In the genomic region with DNA sequence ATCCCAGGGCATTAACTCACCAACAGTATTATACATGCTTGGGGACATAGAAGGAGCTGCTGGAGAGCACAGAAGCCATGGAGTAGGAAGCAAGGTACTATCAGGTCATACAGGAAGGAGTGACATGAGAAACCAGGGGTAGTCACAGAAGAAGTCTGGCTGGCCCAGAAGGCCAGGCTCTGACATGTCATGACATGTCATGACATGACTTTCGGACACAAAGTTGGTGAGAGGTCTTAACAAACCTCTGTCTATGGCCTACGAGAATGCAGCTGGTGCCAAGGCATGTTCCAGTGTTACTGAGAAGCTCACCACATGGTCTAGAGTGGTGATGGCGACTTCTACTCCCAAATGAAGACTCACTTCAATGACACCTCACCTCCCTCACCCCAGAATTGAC, we compare ENCODE assay signal across 23 cellular contexts. TPM values are rescaled to one million over a fixed set of nuclear protein-coding genes. Genes with fewer than 3 reads are reported as not detected.
DNase-seq lines count a peak whose midpoint lies in the region; ATAC-seq, FAIRE-seq and TF ChIP-seq lines count a peak whose summit lies in the region.
"Had no signal": no experiment of that assay in that cellular context is flagged by ENCODE, and none has a peak within 500 bp of the region (broad histone marks: within the 10 kb centered on the region; RNA-seq: fewer than 3 reads in every experiment).

No MANE protein-coding gene starts in this region.

- H3K9ac ChIP-seq in K562 (ENCODE audit: insufficient read depth in 1 of 2, low read depth in 2 of 2, low read length in 2 of 2) (no peak overlapping the region), trophoblast cell (ENCODE audit: low read length) (no peak overlapping the region)

- no peak for TF ChIP-seq POLR2A in K562 (conservative IDR thresholded peaks at IDR 0.05)

- H4K20me1 ChIP-seq in K562 (replicated peaks; ENCODE audit: control insufficient read depth, insufficient read depth, low read length), result no peaks in the 10 kb centered on the region

- H3K79me2 ChIP-seq in K562 (ENCODE audit: control insufficient read depth, insufficient read depth, low read length) (peaks cover 16% of the 10 kb centered on the region), trophoblast cell (ENCODE audit: control insufficient read depth, insufficient read depth, low read length, poor library complexity) (peaks cover 9% of the 10 kb centered on the region)

- H2AFZ ChIP-seq in K562 (ENCODE audit: low read depth, low read length), result no peak overlapping the region
- no peak overlapping the region for H2AFZ ChIP-seq in trophoblast cell (ENCODE audit: insufficient read depth, low read length, poor library complexity)

- CTCF ChIA-PET in K562 (lab: Yijun Ruan, JAX; ENCODE audit: low intra/inter-chr PET ratio), result no interaction called here

- no peak overlapping the region for H4K12ac ChIP-seq in trophoblast cell (ENCODE audit: low read depth, low read length)

- H3K79me1 ChIP-seq in trophoblast cell (ENCODE audit: low read length), result peaks cover 11% of the 10 kb centered on the region

- no peak for TF ChIP-seq EP300 in K562 (IDR thresholded peaks at IDR 0.05; ENCODE audit: low read length)

- H3K9me3 ChIP-seq in K562 (replicated peaks; ENCODE audit: control insufficient read depth, insufficient read depth, low read depth, low read length), result no peaks in the 10 kb centered on the region
- peaks cover 2% of the 10 kb centered on the region for H3K9me3 ChIP-seq in trophoblast cell (ENCODE audit: insufficient read depth, low read depth, low read length)

- POLR2A ChIA-PET in K562 (lab: Yijun Ruan, JAX), result interaction anchor here (0.6 kb wide), 1 partner anchor 52 kb away, joined by 3 read pairs; no protein-coding TSS in a partner anchor

- peaks cover 5% of the 10 kb centered on the region for H3K36me3 Mint-ChIP-seq in activated naive CD8-positive, alpha-beta T cell treated with anti-CD3 and anti-CD28 coated beads for 36 hours
- H3K36me3 Mint-ChIP-seq: CD4-positive, alpha-beta memory T cell had no signal

- ATAC-seq in K562, result no peak
- ATAC-seq in esophagus mucosa, result peak; percentile 46
- no peak for ATAC-seq in GM21825 (IDR thresholded peaks at IDR 0.05; ENCODE audit: unreplicated experiment)
- ATAC-seq in HG02852 (IDR thresholded peaks at IDR 0.05; ENCODE audit: unreplicated experiment), result no peak
- ATAC-seq: A549 had no signal

- no peaks in the 10 kb centered on the region for H3K36me3 ChIP-seq in K562 (ENCODE audit: control insufficient read depth, insufficient read depth, low read length)
- H3K36me3 ChIP-seq in bronchial epithelial cell (ENCODE audit: control insufficient read depth, insufficient read depth, low read length), result no peaks in the 10 kb centered on the region
- H3K36me3 ChIP-seq in trophoblast cell (ENCODE audit: control insufficient read depth in 1 of 2, insufficient read depth in 2 of 2, low read length in 2 of 2), result no peaks in the 10 kb centered on the region

- H3K9me1 ChIP-seq in K562 (ENCODE audit: control insufficient read depth, insufficient read depth, low read length), result no peaks in the 10 kb centered on the region

- H3K4me3 ChIP-seq in K562 (no peak overlapping the region), bronchial epithelial cell (ENCODE audit: low read depth, low read length) (no peak overlapping the region), trophoblast cell (ENCODE audit: low read depth, low read length) (no peak overlapping the region)
- H3K4me3 ChIP-seq: A549 had no signal

- H4K8ac ChIP-seq in trophoblast cell (ENCODE audit: low read depth, low read length), result no peak overlapping the region

- H3K4me1 Mint-ChIP-seq in activated naive CD8-positive, alpha-beta T cell treated with anti-CD3 and anti-CD28 coated beads for 36 hours, result peaks cover 18% of the 10 kb centered on the region

- no peak overlapping the region for H3K27ac Mint-ChIP-seq in activated naive CD8-positive, alpha-beta T cell treated with anti-CD3 and anti-CD28 coated beads for 36 hours

- no peak for DNase-seq in K562 (ENCODE audit: extremely low read depth in 1 of 4, low spot score in 3 of 4)
- peak; percentile 59 for DNase-seq in bronchial epithelial cell (ENCODE audit: low read depth)
- no peak for DNase-seq in trophoblast cell
- DNase-seq in activated naive CD8-positive, alpha-beta T cell treated with anti-CD3 and anti-CD28 coated beads for 36 hours, result no peak
- DNase-seq: 8988T; ACHN; AML-193; C1 segment of cervical spinal cord; Calu3; CD4-positive, alpha-beta memory T cell; COR-L47; DMS53; DMS79 treated with DMSO at 0.1 percent for 48 hours; GF-D8; GOT3; H7; HCEC 1CT had no signal

- TF ChIP-seq RAD21 in K562 (CRISPR knock-in tag; conservative IDR thresholded peaks at IDR 0.05 in 1 of 2, IDR thresholded peaks at IDR 0.05 in 1 of 2), result no peak

- H4K91ac ChIP-seq in trophoblast cell (ENCODE audit: low read depth, low read length), result peak overlapping the region; percentile 13

- H2BK12ac ChIP-seq in trophoblast cell (ENCODE audit: low read length), result no peak overlapping the region

- intact Hi-C loops in K562 (cut with micrococcal nuclease), result no loop called here

- no peak overlapping the region for H3K14ac ChIP-seq in trophoblast cell (ENCODE audit: low read length)

- TF ChIP-seq CTCF in K562 (IDR thresholded peaks at IDR 0.05 in 2 of 3, conservative IDR thresholded peaks at IDR 0.05 in 1 of 3; ENCODE audit: insufficient read depth in 2 of 3, low read depth in 1 of 3, low read length in 3 of 3) (no peak), bronchial epithelial cell (IDR thresholded peaks at IDR 0.05; ENCODE audit: insufficient read depth, low read length, severe bottlenecking) (no peak)

- H3K4me3 Mint-ChIP-seq in activated naive CD8-positive, alpha-beta T cell treated with anti-CD3 and anti-CD28 coated beads for 36 hours, result no peak overlapping the region
- H3K4me3 Mint-ChIP-seq: CD4-positive, alpha-beta memory T cell had no signal

- H3K4me1 ChIP-seq in K562 (replicated peaks in 1 of 2; ENCODE audit: control insufficient read depth in 2 of 2, insufficient read depth in 2 of 2, low read length in 2 of 2) (peaks cover 4 to 19% of the 10 kb centered on the region in 2 experiments; a peak in 3 of 5 replicates), trophoblast cell (ENCODE audit: control insufficient read depth in 1 of 2, insufficient read depth in 2 of 2, low read length in 2 of 2) (peaks cover 2% of the 10 kb centered on the region in 2 experiments)

- no peak overlapping the region for H3K4me2 ChIP-seq in K562 (ENCODE audit: insufficient read depth, low read length)
- no peak overlapping the region for H3K4me2 ChIP-seq in trophoblast cell (ENCODE audit: low read length)
- H3K4me2 ChIP-seq: A549 had no signal

- H2BK120ac ChIP-seq in trophoblast cell (ENCODE audit: insufficient read depth, low read length, poor library complexity), result no peak overlapping the region

- H3K27me3 ChIP-seq in K562 (ENCODE audit: control insufficient read depth in 2 of 2, insufficient read depth in 2 of 2, low read length in 2 of 2) (no peaks in the 10 kb centered on the region), bronchial epithelial cell (ENCODE audit: control insufficient read depth, insufficient read depth, low read length) (no peaks in the 10 kb centered on the region), trophoblast cell (ENCODE audit: insufficient read depth, low read length) (no peaks in the 10 kb centered on the region)

- H3K27ac ChIP-seq in K562 (ENCODE audit: extremely low read depth, low read depth, low read length) (no peak overlapping the region), trophoblast cell (ENCODE audit: low read depth, low read length) (no peak overlapping the region)
- H3K27ac ChIP-seq: A549 had no signal

- no peak overlapping the region for H3K18ac ChIP-seq in trophoblast cell (ENCODE audit: low read length)

- 32% methylated on average over 3 of the region's 3 CpGs for WGBS in K562 (ENCODE audit: insufficient coverage, low coverage, missing lambda C conversion rate)
- WGBS in trophoblast cell (ENCODE audit: extremely low coverage, insufficient coverage, insufficient read length), result no CpG with 5 or more reads among the region's 3 CpGs

- H2BK5ac ChIP-seq in trophoblast cell (ENCODE audit: low read depth, low read length, poor library complexity), result no peak overlapping the region

- H3K23ac ChIP-seq in trophoblast cell (ENCODE audit: low read length), result no peak overlapping the region

- in situ Hi-C loops in K562 (cut with MboI), result no loop called here

- BruUV-seq in K562 (replicated peaks; lab: Mats Ljungman, UMichigan), result no TSS peak

- no peaks in the 10 kb centered on the region for H3K27me3 Mint-ChIP-seq in activated naive CD8-positive, alpha-beta T cell treated with anti-CD3 and anti-CD28 coated beads for 36 hours
- H3K27me3 Mint-ChIP-seq: CD4-positive, alpha-beta memory T cell had no signal

- no peak overlapping the region for H2AK5ac ChIP-seq in trophoblast cell (ENCODE audit: low read length)

- no peak overlapping the region for H3K4ac ChIP-seq in trophoblast cell (ENCODE audit: low read depth, low read length)

- H3K9me3 Mint-ChIP-seq in activated naive CD8-positive, alpha-beta T cell treated with anti-CD3 and anti-CD28 coated beads for 36 hours, result no peaks in the 10 kb centered on the region
- H3K9me3 Mint-ChIP-seq: CD4-positive, alpha-beta memory T cell had no signal

- FAIRE-seq in K562 (lab: Jason Lieb, UNC) (no peak), bronchial epithelial cell (lab: Jason Lieb, UNC) (no peak)
- FAIRE-seq: A549, GM12891, GM18507 had no signal

TF ChIP-seq in K562, 482 proteins besides CTCF, POLR2A, EP300 and RAD21:
- TF ChIP-seq L3MBTL2 (IDR thresholded peaks at IDR 0.05) (no peak), ZBED1 (IDR thresholded peaks at IDR 0.05) (peak; percentile 99)

RNA-seq across cellular contexts. Expression of gene CERS6, which starts 3.3 kb away (rescaled TPM):
- total RNA-seq in K562 (2011; cell fraction: chromatin; rRNA removed; ENCODE audit: low replicate concordance), result 2.8 and 5.7 TPM in 2 replicates
- 2.3 and 2.9 TPM in 2 replicates for total RNA-seq in K562 (2011; cell fraction: nucleolus; rRNA removed)
- 4.5 and 7.3 TPM in 2 replicates for total RNA-seq in K562 (2011; cell fraction: nucleoplasm; rRNA removed)
- total RNA-seq in K562 (2014; rRNA removed), result 11.4 and 12.1 TPM in 2 replicates
- total RNA-seq in K562 (2014; rRNA removed; fragmentation: Illumina TruSeq; extraction: Trizol), result 13.6 and 14.5 TPM in 2 replicates
- total RNA-seq in K562 (2015; rRNA removed; fragmentation: Illumina TruSeq; extraction: Trizol), result 12.4 and 12.8 TPM in 2 replicates
- total RNA-seq in K562 (2021), result 11.5 and 11.8 TPM in 2 replicates
- 1.9 and 6.8 TPM in 2 replicates for polyA plus RNA-seq in K562 (2011; rRNA removed)
- 0.61 and 4.4 TPM in 2 replicates for polyA plus RNA-seq in K562 (2011; cell fraction: cytosol; rRNA removed)
- polyA plus RNA-seq in K562 (2011; cell fraction: nucleus; rRNA removed), result 1.4 and 5.3 TPM in 2 replicates
- 7.8 and 8.4 TPM in 2 replicates for polyA plus RNA-seq in K562 (2012)
- 10.9 and 13.4 TPM in 2 replicates for polyA plus RNA-seq in K562 (2014; fragmentation: Illumina TruSeq; extraction: Trizol)
- polyA plus RNA-seq in K562 (2014; fragmentation: Nextera tagmentation; extraction: Ambion mirVana), result 1 to 10 TPM; 1.6 to 2.3 TPM
- 6.0 and 6.5 TPM in 2 replicates for polyA plus RNA-seq in K562 (2014; rRNA removed)
- polyA minus RNA-seq in K562 (2011; rRNA and poly(A)+ RNA removed), result 4.6 and 16.3 TPM in 2 replicates
- polyA minus RNA-seq in K562 (2011; cell fraction: cytosol; rRNA and poly(A)+ RNA removed), result 2.9 and 8.6 TPM in 2 replicates
- polyA minus RNA-seq in K562 (2011; cell fraction: nucleus; rRNA and poly(A)+ RNA removed), result 2.2 and 12.4 TPM in 2 replicates
- total RNA-seq in bronchial epithelial cell, result 50.8 and 55.3 TPM in 2 replicates
- 14.8 TPM for total RNA-seq in esophagus mucosa
- 20.5 and 21.1 TPM in 2 replicates for polyA plus RNA-seq in trophoblast cell (2013)
- 10 to 100 TPM; 20.6 to 21.3 TPM for total RNA-seq in activated naive CD8-positive, alpha-beta T cell treated with anti-CD3 and anti-CD28 coated beads for 36 hours
